In the genomic region with DNA sequence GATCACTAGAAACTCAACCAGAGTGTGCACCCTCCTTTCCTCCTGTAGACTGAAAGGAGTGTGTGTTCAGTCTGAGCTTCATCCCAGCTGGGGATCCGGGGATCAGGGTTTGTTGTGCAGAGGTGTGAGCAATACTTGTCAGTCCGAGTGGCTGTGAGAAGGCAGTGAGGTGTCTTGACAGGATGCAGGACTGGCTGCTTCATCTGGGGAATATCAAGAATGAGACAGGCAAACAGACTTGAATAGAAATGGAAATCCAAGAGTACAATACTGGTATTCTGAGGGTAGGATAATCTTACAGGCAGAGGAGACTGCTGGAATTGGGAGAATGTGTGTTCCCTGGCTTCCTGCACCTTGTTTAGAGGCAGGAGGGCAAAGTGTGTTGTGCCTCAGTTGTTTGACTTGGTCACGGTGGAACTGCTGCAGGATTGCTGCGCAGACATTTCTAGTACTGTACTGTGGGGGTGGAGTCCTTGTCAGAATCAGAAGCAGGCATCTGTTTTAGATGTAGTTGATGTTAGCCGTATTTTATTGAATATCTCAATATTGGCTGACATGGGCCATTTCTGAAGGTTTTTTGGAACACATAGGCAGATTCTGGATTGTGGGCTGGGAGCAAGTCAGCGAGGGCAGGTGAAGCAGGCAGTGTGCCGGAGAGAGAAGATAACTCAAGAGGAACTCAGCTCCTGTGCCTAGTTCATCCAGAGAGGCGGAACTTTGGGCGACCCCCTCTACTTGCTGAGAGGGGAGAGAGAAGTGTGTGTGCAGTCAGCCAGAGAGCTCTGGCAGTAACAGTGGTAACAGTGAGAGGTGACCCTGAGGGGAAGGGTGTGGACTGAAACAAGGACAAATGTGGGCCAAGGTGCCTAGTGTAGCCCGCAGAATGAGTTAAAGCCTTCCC, we compare ENCODE assay signal across 8 cellular contexts. TPM values are rescaled to one million over a fixed set of nuclear protein-coding genes. Genes with fewer than 3 reads are reported as not detected.
DNase-seq lines count a peak whose midpoint lies in the region; ATAC-seq and TF ChIP-seq lines count a peak whose summit lies in the region.

No MANE protein-coding gene starts in this region.

- in situ Hi-C loops in KBM-7 (cut with MboI; ENCODE audit: low pct_unique_long_range_greater_than_20kb, low sequenced_read_pairs) = no loop called here

- H3K9me3 ChIP-seq in esophagus (ENCODE audit: control insufficient read depth in 2 of 2, insufficient read depth in 1 of 2, low read depth in 1 of 2, low read length in 1 of 2) (no peaks in the 10 kb centered on the region), parathyroid adenoma (ENCODE audit: control insufficient read depth, low read length) (no peaks in the 10 kb centered on the region)

- TF ChIP-seq CTCF in GM23338 (conservative IDR thresholded peaks at IDR 0.05; ENCODE audit: low read depth in 2 of 2) (no peak), parathyroid adenoma (IDR thresholded peaks at IDR 0.05) (no peak)

- H3K36me3 ChIP-seq in GM23338 (ENCODE audit: insufficient read depth) (peaks cover 13% of the 10 kb centered on the region; the same call in 1 of the 2 replicates), esophagus (ENCODE audit: control insufficient read depth in 2 of 2, insufficient read depth in 2 of 2, low read length in 1 of 2) (peaks cover 0 to 2% of the 10 kb centered on the region in 2 donors), parathyroid adenoma (ENCODE audit: control insufficient read depth, insufficient read depth, low read length) (no peaks in the 10 kb centered on the region)

- no peaks in the 10 kb centered on the region for H3K9me3 Mint-ChIP-seq in GM23338

- peaks cover 40% of the 10 kb centered on the region for H4K20me1 ChIP-seq in GM23338 (replicated peaks; ENCODE audit: insufficient read depth)

- DNase-seq in GM23338 (ENCODE audit: low spot score) = no peak
- DNase-seq in RPMI8226 = peak; percentile 23
- DNase-seq in KBM-7 = no peak
- no peak for DNase-seq in epidermal melanocyte (ENCODE audit: insufficient read length, low spot score)
- DNase-seq in activated CD4-positive, alpha-beta T cell treated with anti-CD3 and anti-CD28 coated beads, Interleukin-2, amount 50 U/mL, for 1 hour = no peak

- H3K79me2 ChIP-seq in GM23338 (replicated peaks; ENCODE audit: insufficient read depth) (peaks cover 60% of the 10 kb centered on the region), parathyroid adenoma (peaks cover 23% of the 10 kb centered on the region)

- peaks cover 32% of the 10 kb centered on the region for H3K4me1 Mint-ChIP-seq in GM23338

- H3K27me3 ChIP-seq in GM23338 (ENCODE audit: insufficient read depth) (no peaks in the 10 kb centered on the region), esophagus (ENCODE audit: control insufficient read depth in 1 of 2, insufficient read depth in 2 of 2, low read length in 2 of 2) (no peaks in the 10 kb centered on the region), parathyroid adenoma (ENCODE audit: control insufficient read depth, insufficient read depth, low read length) (no peaks in the 10 kb centered on the region)

- no peak overlapping the region for H2AFZ ChIP-seq in GM23338
- peak overlapping the region; percentile 42 for H2AFZ ChIP-seq in parathyroid adenoma

- H3K27ac ChIP-seq in GM23338 (ENCODE audit: low read depth) (peak overlapping the region; percentile 89), esophagus (ENCODE audit: low read depth in 2 of 2, low read length in 1 of 2) (peak overlapping the region; percentile 94 to 98), parathyroid adenoma (peak overlapping the region; percentile 98)

- H3K9ac ChIP-seq in parathyroid adenoma = no peak overlapping the region

- H3K27me3 Mint-ChIP-seq in GM23338 (ENCODE audit: insufficient read depth, low read depth, poor library complexity) = peaks cover 9% of the 10 kb centered on the region

- ATAC-seq in GM23338 (peak; percentile 27), HG02970 (IDR thresholded peaks at IDR 0.05; ENCODE audit: low FRiP score, unreplicated experiment) (no peak)

- H3F3A ChIP-seq in GM23338 (replicated peaks; ENCODE audit: low read depth) = peaks cover 25% of the 10 kb centered on the region

- peak overlapping the region; percentile 100 for H3K4me3 Mint-ChIP-seq in GM23338

- peak overlapping the region; percentile 47 for H3K4me3 ChIP-seq in GM23338
- peak overlapping the region in 1 of 2 donors; percentile 27 for H3K4me3 ChIP-seq in esophagus (ENCODE audit: low read depth in 1 of 2, low read length in 2 of 2)
- H3K4me3 ChIP-seq in parathyroid adenoma (ENCODE audit: low read depth, low read length) = peak overlapping the region; percentile 14

- peaks cover 42% of the 10 kb centered on the region for H3K36me3 Mint-ChIP-seq in GM23338 (ENCODE audit: low read depth)

- H3K4me1 ChIP-seq in GM23338 (ENCODE audit: insufficient read depth) (peaks cover 32% of the 10 kb centered on the region), esophagus (ENCODE audit: control insufficient read depth in 2 of 2, insufficient read depth in 2 of 2, low read length in 1 of 2) (peaks cover 0 to 15% of the 10 kb centered on the region in 2 donors), parathyroid adenoma (peaks cover 10% of the 10 kb centered on the region)

- H3K4me2 ChIP-seq in GM23338 (peak overlapping the region; percentile 76), parathyroid adenoma (ENCODE audit: low read length) (peak overlapping the region; percentile 69)

- peak overlapping the region; percentile 93 for H3K27ac Mint-ChIP-seq in GM23338

- H3K9me2 ChIP-seq in GM23338 (ENCODE audit: insufficient read depth) = no peaks in the 10 kb centered on the region

- WGBS in esophagus, 2 donors = 7 to 12% methylated on average over 10 of the region's 10 CpGs

TF ChIP-seq in GM23338, 12 proteins besides CTCF, POLR2A, EP300 and RAD21 (continues in another document):
- TF ChIP-seq, protein P1, sequence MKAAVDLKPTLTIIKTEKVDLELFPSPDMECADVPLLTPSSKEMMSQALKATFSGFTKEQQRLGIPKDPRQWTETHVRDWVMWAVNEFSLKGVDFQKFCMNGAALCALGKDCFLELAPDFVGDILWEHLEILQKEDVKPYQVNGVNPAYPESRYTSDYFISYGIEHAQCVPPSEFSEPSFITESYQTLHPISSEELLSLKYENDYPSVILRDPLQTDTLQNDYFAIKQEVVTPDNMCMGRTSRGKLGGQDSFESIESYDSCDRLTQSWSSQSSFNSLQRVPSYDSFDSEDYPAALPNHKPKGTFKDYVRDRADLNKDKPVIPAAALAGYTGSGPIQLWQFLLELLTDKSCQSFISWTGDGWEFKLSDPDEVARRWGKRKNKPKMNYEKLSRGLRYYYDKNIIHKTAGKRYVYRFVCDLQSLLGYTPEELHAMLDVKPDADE (IDR thresholded peaks at IDR 0.05) = no peak
- TF ChIP-seq, protein P2, sequence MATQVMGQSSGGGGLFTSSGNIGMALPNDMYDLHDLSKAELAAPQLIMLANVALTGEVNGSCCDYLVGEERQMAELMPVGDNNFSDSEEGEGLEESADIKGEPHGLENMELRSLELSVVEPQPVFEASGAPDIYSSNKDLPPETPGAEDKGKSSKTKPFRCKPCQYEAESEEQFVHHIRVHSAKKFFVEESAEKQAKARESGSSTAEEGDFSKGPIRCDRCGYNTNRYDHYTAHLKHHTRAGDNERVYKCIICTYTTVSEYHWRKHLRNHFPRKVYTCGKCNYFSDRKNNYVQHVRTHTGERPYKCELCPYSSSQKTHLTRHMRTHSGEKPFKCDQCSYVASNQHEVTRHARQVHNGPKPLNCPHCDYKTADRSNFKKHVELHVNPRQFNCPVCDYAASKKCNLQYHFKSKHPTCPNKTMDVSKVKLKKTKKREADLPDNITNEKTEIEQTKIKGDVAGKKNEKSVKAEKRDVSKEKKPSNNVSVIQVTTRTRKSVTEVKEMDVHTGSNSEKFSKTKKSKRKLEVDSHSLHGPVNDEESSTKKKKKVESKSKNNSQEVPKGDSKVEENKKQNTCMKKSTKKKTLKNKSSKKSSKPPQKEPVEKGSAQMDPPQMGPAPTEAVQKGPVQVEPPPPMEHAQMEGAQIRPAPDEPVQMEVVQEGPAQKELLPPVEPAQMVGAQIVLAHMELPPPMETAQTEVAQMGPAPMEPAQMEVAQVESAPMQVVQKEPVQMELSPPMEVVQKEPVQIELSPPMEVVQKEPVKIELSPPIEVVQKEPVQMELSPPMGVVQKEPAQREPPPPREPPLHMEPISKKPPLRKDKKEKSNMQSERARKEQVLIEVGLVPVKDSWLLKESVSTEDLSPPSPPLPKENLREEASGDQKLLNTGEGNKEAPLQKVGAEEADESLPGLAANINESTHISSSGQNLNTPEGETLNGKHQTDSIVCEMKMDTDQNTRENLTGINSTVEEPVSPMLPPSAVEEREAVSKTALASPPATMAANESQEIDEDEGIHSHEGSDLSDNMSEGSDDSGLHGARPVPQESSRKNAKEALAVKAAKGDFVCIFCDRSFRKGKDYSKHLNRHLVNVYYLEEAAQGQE (IDR thresholded peaks at IDR 0.05; ENCODE audit: unreplicated experiment) = no peak
- TF ChIP-seq STAT1 (IDR thresholded peaks at IDR 0.05; ENCODE audit: unreplicated experiment) = no peak
- TF ChIP-seq EZH2phosphoT487 (IDR thresholded peaks at IDR 0.05; ENCODE audit: unreplicated experiment) = no peak

RNA-seq across cellular contexts. Expression of gene GRK2, which starts 27.1 kb away (rescaled TPM):
- 62.2 and 72.5 TPM in 2 replicates for total RNA-seq in GM23338 (2014; rRNA removed; shearing (Covaris generic))
- polyA plus RNA-seq in GM23338 (2016; fragmentation: Nextera tagmentation; extraction: Ambion mirVana) (19.5 and 21.7 TPM in 2 replicates), esophagus (10 to 100 TPM; 62.4 to 74.2 TPM)

RNA-seq across cellular contexts. Expression of gene ANKRD13D, which starts 50.0 kb away (rescaled TPM):
- total RNA-seq in GM23338 (2014; rRNA removed; shearing (Covaris generic)) = 15.7 and 30.8 TPM in 2 replicates
- 19.5 and 20.3 TPM in 2 replicates for polyA plus RNA-seq in GM23338 (2016; fragmentation: Nextera tagmentation; extraction: Ambion mirVana)
- polyA plus RNA-seq in esophagus = 10 to 100 TPM; 36.8 to 87.3 TPM
